In genomic region chr5:132114150-132115121, GRCh38 we compare ENCODE assay signal across 22 cellular contexts. TPM values are rescaled to one million over a fixed set of nuclear protein-coding genes. Genes with fewer than 3 reads are reported as not detected.
DNase-seq lines count a peak whose midpoint lies in the region; ATAC-seq lines count a peak whose summit lies in the region.
"Had no signal": no experiment of that assay in that cellular context is flagged by ENCODE, and none has a peak within 500 bp of the region (broad histone marks: within the 10 kb centered on the region; RNA-seq: fewer than 3 reads in every experiment).

No MANE protein-coding gene starts in this region.

- peak; percentile 46 to 61 for ATAC-seq in activated T-cell treated with anti-CD3 and anti-CD28 coated beads, Interleukin-2, amount 50 U/mL, for 4 hours
- no peak for ATAC-seq in right cardiac atrium
- ATAC-seq: heart right ventricle, left cardiac atrium, pancreas had no signal

- no peaks in the 10 kb centered on the region for H3K27me3 Mint-ChIP-seq in activated T-cell treated with anti-CD3 and anti-CD28 coated beads, Interleukin-2, amount 50 U/mL, for 4 hours (ENCODE audit: low read depth)
- no peaks in the 10 kb centered on the region for H3K27me3 Mint-ChIP-seq in activated naive CD8-positive, alpha-beta T cell
- no peaks in the 10 kb centered on the region for H3K27me3 Mint-ChIP-seq in stimulated activated naive CD8-positive, alpha-beta T cell treated with anti-CD3 and anti-CD28 coated beads, Interleukin-15, Interleukin-2, amounts not matched to agents 100 ng/mL and 50 ng/mL, for 24 hours

- H3K4me1 ChIP-seq in right cardiac atrium (ENCODE audit: control insufficient read depth, insufficient read depth, low read length) = no peaks in the 10 kb centered on the region
- H3K4me1 ChIP-seq: ascending aorta, HAP-1, pancreas had no signal

- no peak overlapping the region for H3K27ac ChIP-seq in right cardiac atrium (ENCODE audit: low read length)
- H3K27ac ChIP-seq: ascending aorta, heart right ventricle, pancreas, skin epidermis, VCaP had no signal

- DNase-seq in activated T-cell treated with anti-CD3 and anti-CD28 coated beads, Interleukin-2, amount 50 U/mL, for 4 hours = no peak
- no peak for DNase-seq in activated T-cell treated with anti-CD3 and anti-CD28 coated beads, Interleukin-2, amount 50 U/mL, for 1 hour
- DNase-seq in NOMO-1 treated with dmso at 0.1 percent for 144 hours (lab: John Stamatoyannopoulos, UW; ENCODE audit: unreplicated experiment) = peak; percentile 95
- no peak for DNase-seq in right cardiac atrium
- DNase-seq in islet precursor cell = no peak
- no peak for DNase-seq in activated naive CD4-positive, alpha-beta T cell treated with Interleukin-2 at 50 U/mL for 16 hours
- DNase-seq: ACHN, DMS 273 treated with DMSO at 0.1 percent for 48 hours, heart right ventricle, Karpas-422, left cardiac atrium, NCI-H2081, NCI-H774, pancreas, SHP77 had no signal

- no peaks in the 10 kb centered on the region for H3K36me3 Mint-ChIP-seq in activated T-cell treated with anti-CD3 and anti-CD28 coated beads, Interleukin-2, amount 50 U/mL, for 4 hours (ENCODE audit: insufficient read depth)
- peaks cover 2% of the 10 kb centered on the region for H3K36me3 Mint-ChIP-seq in activated naive CD8-positive, alpha-beta T cell
- H3K36me3 Mint-ChIP-seq in stimulated activated naive CD8-positive, alpha-beta T cell treated with anti-CD3 and anti-CD28 coated beads, Interleukin-15, Interleukin-2, amounts not matched to agents 100 ng/mL and 50 ng/mL, for 24 hours (ENCODE audit: low read depth) = peaks cover 17% of the 10 kb centered on the region

- intact Hi-C loops in right cardiac atrium (cut with DNase I) = no loop called here

- peak overlapping the region; percentile 5 for H3K27ac Mint-ChIP-seq in activated naive CD8-positive, alpha-beta T cell
- peak overlapping the region; percentile 75 for H3K27ac Mint-ChIP-seq in stimulated activated naive CD8-positive, alpha-beta T cell treated with anti-CD3 and anti-CD28 coated beads, Interleukin-15, Interleukin-2, amounts not matched to agents 100 ng/mL and 50 ng/mL, for 24 hours

- no peaks in the 10 kb centered on the region for H3K9me3 Mint-ChIP-seq in activated T-cell treated with anti-CD3 and anti-CD28 coated beads, Interleukin-2, amount 50 U/mL, for 4 hours
- H3K9me3 Mint-ChIP-seq in activated naive CD8-positive, alpha-beta T cell (ENCODE audit: low read depth) = no peaks in the 10 kb centered on the region
- H3K9me3 Mint-ChIP-seq in stimulated activated naive CD8-positive, alpha-beta T cell treated with anti-CD3 and anti-CD28 coated beads, Interleukin-15, Interleukin-2, amounts not matched to agents 100 ng/mL and 50 ng/mL, for 24 hours = peaks cover 13% of the 10 kb centered on the region

- H3K4me3 Mint-ChIP-seq in activated T-cell treated with anti-CD3 and anti-CD28 coated beads, Interleukin-2, amount 50 U/mL, for 4 hours = no peak overlapping the region
- no peak overlapping the region for H3K4me3 Mint-ChIP-seq in activated naive CD8-positive, alpha-beta T cell
- H3K4me3 Mint-ChIP-seq in stimulated activated naive CD8-positive, alpha-beta T cell treated with anti-CD3 and anti-CD28 coated beads, Interleukin-15, Interleukin-2, amounts not matched to agents 100 ng/mL and 50 ng/mL, for 24 hours = peak overlapping the region; percentile 14

- H3K4me1 Mint-ChIP-seq in activated T-cell treated with anti-CD3 and anti-CD28 coated beads, Interleukin-2, amount 50 U/mL, for 4 hours (ENCODE audit: low read depth) = peaks cover 63% of the 10 kb centered on the region
- peaks cover 51% of the 10 kb centered on the region for H3K4me1 Mint-ChIP-seq in activated naive CD8-positive, alpha-beta T cell (ENCODE audit: low read depth)
- peaks cover 78% of the 10 kb centered on the region for H3K4me1 Mint-ChIP-seq in stimulated activated naive CD8-positive, alpha-beta T cell treated with anti-CD3 and anti-CD28 coated beads, Interleukin-15, Interleukin-2, amounts not matched to agents 100 ng/mL and 50 ng/mL, for 24 hours (ENCODE audit: low read depth)

- H3K27me3 ChIP-seq in right cardiac atrium (ENCODE audit: control insufficient read depth, insufficient read depth) = no peaks in the 10 kb centered on the region
- H3K27me3 ChIP-seq: ascending aorta, pancreas had no signal

- 72% methylated on average over 4 of the region's 4 CpGs for whole genome bisulfite sequencing in right cardiac atrium

- H3K9me3 ChIP-seq in right cardiac atrium (ENCODE audit: control insufficient read depth, low read length) = no peaks in the 10 kb centered on the region
- H3K9me3 ChIP-seq: HAP-1, pancreas had no signal

- H3K4me3 ChIP-seq in right cardiac atrium (ENCODE audit: low read length) = no peak overlapping the region
- H3K4me3 ChIP-seq: ascending aorta, HAP-1, heart right ventricle, pancreas, skin epidermis had no signal

RNA-seq across cellular contexts. Expression of gene CSF2, which starts 40.8 kb away (rescaled TPM):
- total RNA-seq in activated T-cell treated with anti-CD3 and anti-CD28 coated beads, Interleukin-2, amount 50 U/mL, for 4 hours = 100 to 1,000 TPM; 130 to 283 (median 277) TPM
- total RNA-seq in right cardiac atrium = not detected
- not detected for polyA plus RNA-seq in right cardiac atrium
- total RNA-seq: ascending aorta, heart right ventricle, left cardiac atrium had no signal
- polyA plus RNA-seq: heart right ventricle, pancreas had no signal

RNA-seq across cellular contexts. Expression of gene IL3, which starts 54.0 kb away (rescaled TPM):
- total RNA-seq in activated T-cell treated with anti-CD3 and anti-CD28 coated beads, Interleukin-2, amount 50 U/mL, for 4 hours = 100 to 1,000 TPM in 2 of 3 donors, 10 to 100 TPM in 1; 94.6 to 152 (median 138) TPM
- not detected for total RNA-seq in right cardiac atrium
- not detected for polyA plus RNA-seq in right cardiac atrium
- total RNA-seq: ascending aorta, heart right ventricle, left cardiac atrium, pancreas had no signal
- polyA plus RNA-seq: esophagus, heart right ventricle, pancreas had no signal

Comparison
In these comparisons a context has a peak if more than half of its experiments do, and no peak if none do; other contexts are left out.
1. ATAC-seq: peak in activated T-cell treated with anti-CD3 and anti-CD28 coated beads, Interleukin-2, amount 50 U/mL, for 4 hours (2 of 2); none in right cardiac atrium (0 of 2).
2. RNA of gene CSF2, which starts 40.8 kb away (total RNA-seq): 130 to 283 TPM in activated T-cell treated with anti-CD3 and anti-CD28 coated beads, Interleukin-2, amount 50 U/mL, for 4 hours; not detected in right cardiac atrium; every median in the first group is over 100 times any median in the second.
3. RNA of gene IL3, which starts 54.0 kb away (total RNA-seq): 94.6 to 152 TPM in activated T-cell treated with anti-CD3 and anti-CD28 coated beads, Interleukin-2, amount 50 U/mL, for 4 hours; not detected in right cardiac atrium; every median in the first group is over 10 times any median in the second.